19 cellular contexts compared by ENCODE assay signal in genomic region chr3:68988740-68989139, GRCh38. TPM values are rescaled to one million over a fixed set of nuclear protein-coding genes. Genes with fewer than 3 reads are reported as not detected.
DNase-seq lines count a peak whose midpoint lies in the region; ATAC-seq and TF ChIP-seq lines count a peak whose summit lies in the region.
"Had no signal": no experiment of that assay in that cellular context is flagged by ENCODE, and none has a peak within 500 bp of the region (broad histone marks: within the 10 kb centered on the region; RNA-seq: fewer than 3 reads in every experiment).

No MANE protein-coding gene starts in this region.

- H3K4me3 ChIP-seq in AG04450 (ENCODE audit: low read depth, low read length) (no peak overlapping the region), choroid plexus epithelial cell (ENCODE audit: low read depth, low read length) (no peak overlapping the region), esophagus muscularis mucosa (no peak overlapping the region)

- ATAC-seq in HG03135 (IDR thresholded peaks at IDR 0.05; ENCODE audit: unreplicated experiment) = no peak

- H3K9me3 Mint-ChIP-seq in HFFc6 (no peaks in the 10 kb centered on the region), glutamatergic neuron (ENCODE audit: unreplicated experiment) (no peaks in the 10 kb centered on the region)
- H3K9me3 Mint-ChIP-seq: CD4-positive, CD25-positive, alpha-beta regulatory T cell had no signal

- peaks cover 55% of the 10 kb centered on the region for H3K36me3 Mint-ChIP-seq in HFFc6 (ENCODE audit: low read depth)
- H3K36me3 Mint-ChIP-seq in glutamatergic neuron (ENCODE audit: unreplicated experiment) = peaks cover 16% of the 10 kb centered on the region

- H3K4me3 Mint-ChIP-seq in HFFc6 (peak overlapping the region; percentile 31), glutamatergic neuron (ENCODE audit: unreplicated experiment) (no peak overlapping the region)
- H3K4me3 Mint-ChIP-seq: CD4-positive, CD25-positive, alpha-beta regulatory T cell had no signal

- DNase-seq in AG04450 (ENCODE audit: low read depth, low spot score) (peak; percentile 51), HFFc6 (peak; percentile 61), choroid plexus epithelial cell (ENCODE audit: low read depth) (peak; percentile 85), fibroblast of the conjunctiva (ENCODE audit: low read depth) (peak; percentile 58), glutamatergic neuron (no peak), esophagus muscularis mucosa (ENCODE audit: extremely low spot score) (no peak), AG20443 (ENCODE audit: low spot score) (no peak)
- DNase-seq: 8988T; AML-193; CD4-positive, CD25-positive, alpha-beta regulatory T cell; GDM1; GOT3; KG1; NCI-H1048; NCI-H1694 treated with DMSO at 0.1 percent for 48 hours; NCI-H748 treated with DMSO at 0.1 percent for 48 hours; Right ventricle myocardium superior had no signal

- CTCF ChIA-PET in AG04450 (lab: Charles Lee) = no interaction called here

- H3K27me3 ChIP-seq in AG04450 (ENCODE audit: control insufficient read depth, insufficient read depth, low read length) (no peaks in the 10 kb centered on the region), esophagus muscularis mucosa (no peaks in the 10 kb centered on the region)

- POLR2A ChIA-PET in AG04450 (lab: Yijun Ruan, JAX) = no interaction called here

- WGBS in esophagus muscularis mucosa = 46% methylated on average over 4 of the region's 4 CpGs

- no peak for TF ChIP-seq EP300 in esophagus muscularis mucosa (IDR thresholded peaks at IDR 0.05)

- TF ChIP-seq CTCF in AG04450 (IDR thresholded peaks at IDR 0.05; ENCODE audit: low read depth, low read length) (no peak), HFFc6 (IDR thresholded peaks at IDR 0.05) (no peak), choroid plexus epithelial cell (conservative IDR thresholded peaks at IDR 0.05; ENCODE audit: low read depth, low read length) (no peak), glutamatergic neuron (IDR thresholded peaks at IDR 0.05; ENCODE audit: partially characterized antibody, unreplicated experiment) (no peak), esophagus muscularis mucosa (IDR thresholded peaks at IDR 0.05) (no peak)

- TF ChIP-seq POLR2A in esophagus muscularis mucosa (IDR thresholded peaks at IDR 0.05; ENCODE audit: low read depth) = no peak

- H3K36me3 ChIP-seq in esophagus muscularis mucosa = peaks cover 47 to 92% (median 69%) of the 10 kb centered on the region in 4 donors

- intact Hi-C loops in esophagus muscularis mucosa (cut with DNase I) = no loop called here

- H3K27ac Mint-ChIP-seq in HFFc6 (peak overlapping the region; percentile 62), glutamatergic neuron (ENCODE audit: unreplicated experiment) (no peak overlapping the region)
- H3K27ac Mint-ChIP-seq: CD4-positive, CD25-positive, alpha-beta regulatory T cell had no signal

- no peaks in the 10 kb centered on the region for H3K4me1 ChIP-seq in esophagus muscularis mucosa

- H3K4me1 Mint-ChIP-seq in HFFc6 (ENCODE audit: low read depth) = peaks cover 41% of the 10 kb centered on the region
- H3K4me1 Mint-ChIP-seq in glutamatergic neuron (ENCODE audit: low read depth, unreplicated experiment) = peaks cover 6% of the 10 kb centered on the region

- no peak overlapping the region for H3K27ac ChIP-seq in AG04450 (ENCODE audit: low read depth, low read length)
- H3K27ac ChIP-seq in esophagus muscularis mucosa (replicated peaks in 1 of 4) = no peak overlapping the region

- no peaks in the 10 kb centered on the region for H3K9me3 ChIP-seq in AG04450 (ENCODE audit: control insufficient read depth, insufficient read depth, low read length)
- H3K9me3 ChIP-seq in esophagus muscularis mucosa = no peaks in the 10 kb centered on the region

- H3K27me3 Mint-ChIP-seq in HFFc6 (ENCODE audit: insufficient read depth) = no peaks in the 10 kb centered on the region
- H3K27me3 Mint-ChIP-seq in glutamatergic neuron (ENCODE audit: unreplicated experiment) = peaks cover 4% of the 10 kb centered on the region
- H3K27me3 Mint-ChIP-seq: CD4-positive, CD25-positive, alpha-beta regulatory T cell had no signal

RNA-seq across cellular contexts. Expression of gene EOGT, which starts 24.7 kb away (rescaled TPM):
- 25.8 and 29.4 TPM in 2 replicates for polyA plus RNA-seq in AG04450 (2011; rRNA removed)
- 22.7 and 34.6 TPM in 2 replicates for polyA minus RNA-seq in AG04450 (2011; rRNA and poly(A)+ RNA removed)
- 10 to 100 TPM; 26.9 to 31.6 (median 28.2) TPM for total RNA-seq in HFFc6 (2021; fragmentation: NEBNext Ultra II Directional; extraction: Animal tissue kit (Norgen Biotek cat#: 25700))
- total RNA-seq in glutamatergic neuron (ENCODE audit: unreplicated experiment) (17.2 TPM), esophagus muscularis mucosa (100 to 1,000 TPM in 3 of 4 donors, 10 to 100 TPM in 1; 96.5 to 129 (median 111) TPM)

RNA-seq across cellular contexts. Expression of gene TAFA4, which starts 56.4 kb away (rescaled TPM):
- not detected in 2 replicates for polyA plus RNA-seq in AG04450 (2011; rRNA removed)
- polyA minus RNA-seq in AG04450 (2011; rRNA and poly(A)+ RNA removed) = not detected in 2 replicates
- not detected for total RNA-seq in HFFc6 (2021; fragmentation: NEBNext Ultra II Directional; extraction: Animal tissue kit (Norgen Biotek cat#: 25700))
- total RNA-seq in glutamatergic neuron (ENCODE audit: unreplicated experiment) = not detected
- not detected for total RNA-seq in esophagus muscularis mucosa
- total RNA-seq: CD4-positive, CD25-positive, alpha-beta regulatory T cell; M059J; Right ventricle myocardium superior had no signal
- polyA plus RNA-seq: CD4-positive, CD25-positive, alpha-beta regulatory T cell had no signal

Comparison
In these comparisons a context has a peak if more than half of its experiments do, and no peak if none do; other contexts are left out.
1. DNase-seq: peak in AG04450 (single experiment), HFFc6 (single experiment), choroid plexus epithelial cell (single experiment) and fibroblast of the conjunctiva (single experiment); none in glutamatergic neuron (single experiment), esophagus muscularis mucosa (single experiment) and AG20443 (single experiment).